Comparison of ENCODE assay signal across 16 cellular contexts in the genomic region with DNA sequence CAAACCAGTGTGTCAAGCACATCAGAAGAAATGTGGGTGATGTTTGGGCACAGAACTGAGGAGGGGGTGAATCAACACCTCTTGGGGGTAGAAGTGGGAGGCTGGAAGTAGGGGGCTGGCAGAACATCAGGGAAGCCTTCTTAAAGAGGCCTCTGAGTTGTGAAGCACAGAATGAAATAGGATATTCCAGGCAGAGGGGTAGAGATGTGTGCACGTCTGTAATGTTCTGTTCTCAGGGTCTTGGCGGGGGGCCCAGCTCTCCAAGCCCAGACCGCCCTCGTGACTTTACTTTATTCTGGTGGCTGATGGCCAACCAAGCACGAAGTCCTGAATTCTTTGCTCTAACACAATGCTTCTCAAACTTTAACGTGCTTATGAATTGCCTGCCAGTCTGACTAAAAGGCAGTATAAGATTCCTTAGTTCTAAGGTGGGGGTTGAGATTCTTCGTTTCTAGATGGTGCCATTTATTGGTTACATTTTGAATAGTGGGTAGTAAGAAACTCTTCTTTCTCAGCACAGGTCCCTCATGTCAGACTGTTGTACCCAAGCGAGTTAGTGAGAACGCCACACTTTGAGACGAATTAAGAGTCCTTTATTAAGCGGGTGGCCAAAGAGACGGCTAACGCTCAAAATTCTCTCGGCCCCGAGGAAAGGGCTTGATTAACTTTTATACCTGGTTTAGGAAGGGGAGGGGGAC. TPM values are rescaled to one million over a fixed set of nuclear protein-coding genes. Genes with fewer than 3 reads are reported as not detected.
DNase-seq lines count a peak whose midpoint lies in the region; ATAC-seq, FAIRE-seq and TF ChIP-seq lines count a peak whose summit lies in the region.
"Had no signal": no experiment of that assay in that cellular context is flagged by ENCODE, and none has a peak within 500 bp of the region (broad histone marks: within the 10 kb centered on the region; RNA-seq: fewer than 3 reads in every experiment).

No MANE protein-coding gene starts in this region.

- TF ChIP-seq CTCF in endothelial cell of umbilical vein (IDR thresholded peaks at IDR 0.05; ENCODE audit: extremely low read depth in 1 of 2, insufficient read depth in 1 of 2, low read depth in 1 of 2, low read length in 2 of 2) (no peak), right lobe of liver (IDR thresholded peaks at IDR 0.05) (no peak), stomach (IDR thresholded peaks at IDR 0.05) (no peak)

- no peaks in the 10 kb centered on the region for H3K9me3 ChIP-seq in SJCRH30 (replicated peaks)
- H3K9me3 ChIP-seq in endothelial cell of umbilical vein (replicated peaks; ENCODE audit: control insufficient read depth, insufficient read depth, low read length): no peaks in the 10 kb centered on the region
- H3K9me3 ChIP-seq in right lobe of liver: no peaks in the 10 kb centered on the region
- no peaks in the 10 kb centered on the region for H3K9me3 ChIP-seq in stomach

- H3K4me1 ChIP-seq in SJCRH30: peaks cover 38% of the 10 kb centered on the region
- peaks cover 53% of the 10 kb centered on the region for H3K4me1 ChIP-seq in endothelial cell of umbilical vein (ENCODE audit: control insufficient read depth, extremely low read depth, insufficient read depth, low read length)
- H3K4me1 ChIP-seq in right lobe of liver: peaks cover 0 to 43% (median 19%) of the 10 kb centered on the region in 4 donors
- peaks cover 6 to 54% (median 41%) of the 10 kb centered on the region in 4 donors for H3K4me1 ChIP-seq in stomach

- H3K36me3 ChIP-seq in SJCRH30: peaks cover 25% of the 10 kb centered on the region
- peaks cover 7 to 17% of the 10 kb centered on the region in 2 experiments for H3K36me3 ChIP-seq in endothelial cell of umbilical vein (ENCODE audit: control insufficient read depth in 2 of 2, extremely low read depth in 1 of 2, insufficient read depth in 2 of 2, low read length in 2 of 2)
- no peaks in the 10 kb centered on the region for H3K36me3 ChIP-seq in right lobe of liver
- peaks cover 0 to 16% (median 0%) of the 10 kb centered on the region in 4 donors for H3K36me3 ChIP-seq in stomach

- H3K79me2 ChIP-seq in endothelial cell of umbilical vein (ENCODE audit: control insufficient read depth, insufficient read depth, low read length): peaks cover 81% of the 10 kb centered on the region

- dilution Hi-C loops in endothelial cell of umbilical vein (cut with MboI; ENCODE audit: extremely low pct_ligation_motif_present, low sequenced_read_pairs): no loop called here

- ATAC-seq in right lobe of liver (peak in 3 of 4 donors; percentile 6 to 57 (median 7)), GM19452 (IDR thresholded peaks at IDR 0.05; ENCODE audit: unreplicated experiment) (no peak)
- ATAC-seq: stimulated activated naive CD8-positive, alpha-beta T cell treated with anti-CD3 and anti-CD28 coated beads, Interleukin-15, amount 100 ng/mL, for 72 hours had no signal

- no peak for FAIRE-seq in endothelial cell of umbilical vein (lab: Jason Lieb, UNC)
- FAIRE-seq: D721Med, GM18507, islet of Langerhans had no signal

- peak; percentile 33 to 63 for DNase-seq in SJCRH30
- peak; percentile 88 for DNase-seq in endothelial cell of umbilical vein (ENCODE audit: low read depth, low spot score)
- DNase-seq in right lobe of liver: no peak
- peak; percentile 34 for DNase-seq in stomach
- DNase-seq in effector CD8-positive, alpha-beta T cell (lab: John Stamatoyannopoulos, UW): no peak
- no peak for DNase-seq in NCI-H1105 (lab: John Stamatoyannopoulos, UW)
- no peak for DNase-seq in GM19240 (ENCODE audit: insufficient read length, low spot score)
- DNase-seq: NCI-H2081; stimulated activated naive CD8-positive, alpha-beta T cell treated with anti-CD3 and anti-CD28 coated beads, Interleukin-15, amount 100 ng/mL, for 72 hours had no signal

- H3K9me1 ChIP-seq in endothelial cell of umbilical vein (replicated peaks; ENCODE audit: control insufficient read depth, extremely low read depth, insufficient read depth, low read length): no peaks in the 10 kb centered on the region

- CTCF ChIA-PET in endothelial cell of umbilical vein (lab: Charles Lee): interaction anchor here (1.2 kb wide), 1 partner anchor 89 kb away, joined by 3 read pairs; no protein-coding TSS in a partner anchor

- no peak for TF ChIP-seq EP300 in stomach (IDR thresholded peaks at IDR 0.05)

- TF ChIP-seq POLR2A in endothelial cell of umbilical vein (IDR thresholded peaks at IDR 0.05; ENCODE audit: low read depth, low read length) (no peak), right lobe of liver (IDR thresholded peaks at IDR 0.05) (no peak), stomach (IDR thresholded peaks at IDR 0.05) (no peak)

- peak overlapping the region; percentile 70 for H3K4me2 ChIP-seq in endothelial cell of umbilical vein (ENCODE audit: insufficient read depth, low read length)

- H2AFZ ChIP-seq in endothelial cell of umbilical vein (ENCODE audit: low read depth, low read length): no peak overlapping the region

- H4K20me1 ChIP-seq in endothelial cell of umbilical vein (replicated peaks; ENCODE audit: control insufficient read depth, extremely low read depth, insufficient read depth, low read length): peaks cover 2% of the 10 kb centered on the region

- no peaks in the 10 kb centered on the region for H3K27me3 ChIP-seq in SJCRH30
- no peaks in the 10 kb centered on the region for H3K27me3 ChIP-seq in endothelial cell of umbilical vein (ENCODE audit: control insufficient read depth in 2 of 2, insufficient read depth in 2 of 2, low read length in 2 of 2)
- no peaks in the 10 kb centered on the region for H3K27me3 ChIP-seq in right lobe of liver
- no peaks in the 10 kb centered on the region for H3K27me3 ChIP-seq in stomach

- intact Hi-C loops in endothelial cell of umbilical vein (cut with micrococcal nuclease) (no loop called here), right lobe of liver (cut with DNase I) (no loop called here), stomach (cut with DNase I; ENCODE audit: low total_unique reads) (no loop called here)

- H3K27ac ChIP-seq in SJCRH30 (no peak overlapping the region), endothelial cell of umbilical vein (ENCODE audit: insufficient read depth, low read depth, low read length) (peak overlapping the region; percentile 93), right lobe of liver (no peak overlapping the region), stomach (peak overlapping the region in 2 of 5 donors; percentile 1 to 70)
- H3K27ac ChIP-seq: SK-N-MC had no signal

- POLR2A ChIA-PET in endothelial cell of umbilical vein (lab: Charles Lee): no interaction called here

- 73% methylated on average over 14 of the region's 15 CpGs for WGBS in right lobe of liver (ENCODE audit: insufficient coverage, low coverage, low lambda C conversion rate, missing lambda C conversion rate)
- 58 to 70% (median 62%) methylated on average over 15 of the region's 15 CpGs for whole genome bisulfite sequencing in stomach, 5 donors

- no TSS peak for BruUV-seq in endothelial cell of umbilical vein (replicated peaks; lab: Mats Ljungman, UMichigan)

- H3K4me3 ChIP-seq in SJCRH30 (peak overlapping the region; percentile 12; the same call in 1 of the 2 replicates), endothelial cell of umbilical vein (replicated peaks in 1 of 3; ENCODE audit: insufficient read depth in 1 of 3, low read depth in 1 of 3, low read length in 3 of 3) (peak overlapping the region in 1 of 3 experiments; percentile 24), right lobe of liver (no peak overlapping the region), stomach (no peak overlapping the region)
- H3K4me3 ChIP-seq: SK-N-MC had no signal

- H3K9ac ChIP-seq in endothelial cell of umbilical vein (replicated peaks; ENCODE audit: extremely low read depth, insufficient read depth, low read length): peak overlapping the region; percentile 17

RNA-seq across cellular contexts. Expression of gene PRXL2A, which starts 8.2 kb away (rescaled TPM):
- total RNA-seq in SJCRH30 (2014; rRNA removed; shearing (Covaris generic)): 259 and 261 TPM in 2 replicates
- total RNA-seq in endothelial cell of umbilical vein (290 and 321 TPM in 2 replicates), right lobe of liver (10 to 100 TPM; 41.3 to 89.8 (median 80.5) TPM), stomach (10 to 100 TPM in 4 of 5 donors, 1 to 10 TPM in 1; 6.7 to 56.8 (median 16.2) TPM)
- polyA plus RNA-seq in endothelial cell of umbilical vein (68.1 and 113 TPM in 2 replicates), stomach (10 to 100 TPM; 16.2 to 36.3 (median 19.4) TPM)
- 215 and 226 TPM in 2 replicates for polyA plus RNA-seq in endothelial cell of umbilical vein (2011; cell fraction: cytosol; rRNA removed)
- polyA plus RNA-seq in endothelial cell of umbilical vein (2011; cell fraction: nucleus; rRNA removed): 92.3 and 112 TPM in 2 replicates
- polyA plus RNA-seq in endothelial cell of umbilical vein (2012): 256 and 281 TPM in 2 replicates
- 99.3 and 99.6 TPM in 2 replicates for polyA minus RNA-seq in endothelial cell of umbilical vein
- polyA minus RNA-seq in endothelial cell of umbilical vein (2011; cell fraction: cytosol; rRNA and poly(A)+ RNA removed): 8.0 TPM
- polyA minus RNA-seq in endothelial cell of umbilical vein (2011; cell fraction: nucleus; rRNA and poly(A)+ RNA removed): 28.6 and 41.4 TPM in 2 replicates

RNA-seq across cellular contexts. Expression of gene TSPAN14, which starts 37.6 kb away (rescaled TPM):
- 37.7 and 40.4 TPM in 2 replicates for total RNA-seq in SJCRH30 (2014; rRNA removed; shearing (Covaris generic))
- total RNA-seq in endothelial cell of umbilical vein: 237 and 242 TPM in 2 replicates
- polyA plus RNA-seq in endothelial cell of umbilical vein: 210 and 211 TPM in 2 replicates
- polyA plus RNA-seq in endothelial cell of umbilical vein (2011; cell fraction: cytosol; rRNA removed): 175 and 189 TPM in 2 replicates
- polyA plus RNA-seq in endothelial cell of umbilical vein (2011; cell fraction: nucleus; rRNA removed): 188 and 193 TPM in 2 replicates
- polyA plus RNA-seq in endothelial cell of umbilical vein (2012): 199 and 207 TPM in 2 replicates
- 175 and 203 TPM in 2 replicates for polyA minus RNA-seq in endothelial cell of umbilical vein
- polyA minus RNA-seq in endothelial cell of umbilical vein (2011; cell fraction: cytosol; rRNA and poly(A)+ RNA removed): 8.0 TPM
- 82.2 and 84.2 TPM in 2 replicates for polyA minus RNA-seq in endothelial cell of umbilical vein (2011; cell fraction: nucleus; rRNA and poly(A)+ RNA removed)
- 10 to 100 TPM; 22.1 to 39.0 (median 28.4) TPM for total RNA-seq in right lobe of liver
- 10 to 100 TPM; 24.4 to 82.6 (median 42.9) TPM for total RNA-seq in stomach
- polyA plus RNA-seq in stomach: 10 to 100 TPM in 2 of 3 donors, 1 to 10 TPM in 1; 7.0 to 21.5 (median 13.7) TPM

RNA-seq across cellular contexts. Expression of gene DYDC2, which starts 60.0 kb away (rescaled TPM):
- total RNA-seq in SJCRH30 (2014; rRNA removed; shearing (Covaris generic)): 0.13 TPM in 1 of 2 replicates, not detected in the other
- total RNA-seq in endothelial cell of umbilical vein (not detected in 2 replicates), right lobe of liver (1 to 10 TPM in 2 of 6 experiments, under 1 TPM in 2, not detected in 2; 0.34 to 2.5 (median 0.84) TPM), stomach (not detected)
- polyA plus RNA-seq in endothelial cell of umbilical vein (not detected in 2 replicates), stomach (under 1 TPM in 2 of 3 donors, not detected in 1; 0.37 to 0.95 TPM)
- polyA plus RNA-seq in endothelial cell of umbilical vein (2011; cell fraction: cytosol; rRNA removed): not detected in 2 replicates
- polyA plus RNA-seq in endothelial cell of umbilical vein (2011; cell fraction: nucleus; rRNA removed): not detected in 2 replicates
- not detected in 2 replicates for polyA plus RNA-seq in endothelial cell of umbilical vein (2012)
- polyA minus RNA-seq in endothelial cell of umbilical vein: not detected in 2 replicates
- polyA minus RNA-seq in endothelial cell of umbilical vein (2011; cell fraction: cytosol; rRNA and poly(A)+ RNA removed): not detected
- not detected in 2 replicates for polyA minus RNA-seq in endothelial cell of umbilical vein (2011; cell fraction: nucleus; rRNA and poly(A)+ RNA removed)
- total RNA-seq: activated CD8-positive, alpha-beta memory T cell treated with anti-CD3 and anti-CD28 coated beads for 36 hours had no signal

RNA-seq across cellular contexts. Expression of gene DYDC1, which starts 60.0 kb away (rescaled TPM):
- total RNA-seq in SJCRH30 (2014; rRNA removed; shearing (Covaris generic)): not detected in 2 replicates
- total RNA-seq in endothelial cell of umbilical vein (not detected in 2 replicates), right lobe of liver (not detected), stomach (not detected)
- polyA plus RNA-seq in endothelial cell of umbilical vein (not detected in 2 replicates), stomach (not detected)
- polyA plus RNA-seq in endothelial cell of umbilical vein (2011; cell fraction: cytosol; rRNA removed): not detected in 2 replicates
- not detected in 2 replicates for polyA plus RNA-seq in endothelial cell of umbilical vein (2011; cell fraction: nucleus; rRNA removed)
- polyA plus RNA-seq in endothelial cell of umbilical vein (2012): not detected in 2 replicates
- not detected in 2 replicates for polyA minus RNA-seq in endothelial cell of umbilical vein
- not detected for polyA minus RNA-seq in endothelial cell of umbilical vein (2011; cell fraction: cytosol; rRNA and poly(A)+ RNA removed)
- not detected in 2 replicates for polyA minus RNA-seq in endothelial cell of umbilical vein (2011; cell fraction: nucleus; rRNA and poly(A)+ RNA removed)
- total RNA-seq: activated CD8-positive, alpha-beta memory T cell treated with anti-CD3 and anti-CD28 coated beads for 36 hours; cerebellum had no signal

Comparison
In these comparisons a context has a peak if more than half of its experiments do, and no peak if none do; other contexts are left out.
1. DNase-seq: peak in SJCRH30 (2 of 2), endothelial cell of umbilical vein (single experiment) and stomach (single experiment); none in right lobe of liver (0 of 3), effector CD8-positive, alpha-beta T cell (single experiment), NCI-H1105 (single experiment) and GM19240 (single experiment).